In genomic region chr7:150375662-150376521, GRCh38 we compare ENCODE assay signal across 9 cellular contexts. TPM values are rescaled to one million over a fixed set of nuclear protein-coding genes. Genes with fewer than 3 reads are reported as not detected.
DNase-seq lines count a peak whose midpoint lies in the region; ATAC-seq and TF ChIP-seq lines count a peak whose summit lies in the region.
"Had no signal": no experiment of that assay in that cellular context is flagged by ENCODE, and none has a peak within 500 bp of the region (broad histone marks: within the 10 kb centered on the region; RNA-seq: fewer than 3 reads in every experiment).

No MANE protein-coding gene starts in this region.

- no peak overlapping the region for H2AFZ ChIP-seq in H9 (ENCODE audit: low read length)

- H3K9ac ChIP-seq in H9 (ENCODE audit: extremely low read depth, insufficient read length, low read length): no peak overlapping the region

- no peaks in the 10 kb centered on the region for H3K79me1 ChIP-seq in H9 (ENCODE audit: insufficient read depth, low read depth, low read length, poor library complexity, severe bottlenecking)

- no peak overlapping the region for H3K27ac ChIP-seq in H9 (ENCODE audit: insufficient read length, low read depth, low read length)
- peak overlapping the region; percentile 48 for H3K27ac ChIP-seq in naive thymus-derived CD4-positive, alpha-beta T cell (ENCODE audit: low read depth, low read length)

- H3K4ac ChIP-seq in H9 (ENCODE audit: low read depth, low read length): no peak overlapping the region

- no peak overlapping the region for H4K91ac ChIP-seq in H9 (ENCODE audit: insufficient read length, low read depth, low read length)

- H2BK12ac ChIP-seq in H9 (ENCODE audit: insufficient read length, low read depth, low read length): no peak overlapping the region

- H4K8ac ChIP-seq in H9 (replicated peaks; ENCODE audit: insufficient read length, low read depth, low read length): no peak overlapping the region

- H2BK5ac ChIP-seq in H9 (ENCODE audit: insufficient read length, low read length): no peak overlapping the region

- H2BK20ac ChIP-seq in H9 (ENCODE audit: low read depth, low read length, poor library complexity, severe bottlenecking): no peak overlapping the region

- peaks cover 56% of the 10 kb centered on the region for H3K36me3 Mint-ChIP-seq in Caco-2 (ENCODE audit: insufficient read depth, unreplicated experiment)
- H3K36me3 Mint-ChIP-seq in H9 (ENCODE audit: insufficient read depth in 1 of 3, low read depth in 3 of 3): peaks cover 26 to 37% (median 32%) of the 10 kb centered on the region in 3 experiments; a peak in 6 of 7 replicates
- H3K36me3 Mint-ChIP-seq in activated CD4-positive, alpha-beta memory T cell treated with anti-CD3 and anti-CD28 coated beads, Interleukin-2, amount 10 ng/mL, durations not matched to agents 7 days and 5 days (ENCODE audit: low read depth): peaks cover 11% of the 10 kb centered on the region
- peaks cover 0 to 21% (median 5%) of the 10 kb centered on the region in 5 donors for H3K36me3 Mint-ChIP-seq in naive thymus-derived CD4-positive, alpha-beta T cell

- no peak overlapping the region for H3K23ac ChIP-seq in H9 (ENCODE audit: insufficient read length, low read depth, low read length)

- peak overlapping the region; percentile 10 for H3K4me3 Mint-ChIP-seq in Caco-2 (ENCODE audit: unreplicated experiment)
- H3K4me3 Mint-ChIP-seq in H9: peak overlapping the region in 1 of 2 experiments; percentile 33; a peak in 2 of 5 replicates
- no peak overlapping the region for H3K4me3 Mint-ChIP-seq in activated CD4-positive, alpha-beta memory T cell treated with anti-CD3 and anti-CD28 coated beads, Interleukin-2, amount 10 ng/mL, durations not matched to agents 7 days and 5 days
- peak overlapping the region in 9 of 10 donors; percentile 19 to 71 (median 51) for H3K4me3 Mint-ChIP-seq in naive thymus-derived CD4-positive, alpha-beta T cell

- peaks cover 34% of the 10 kb centered on the region for H3K4me1 ChIP-seq in Caco-2
- peaks cover 12% of the 10 kb centered on the region; the same call in 1 of the 2 replicates for H3K4me1 ChIP-seq in H9 (ENCODE audit: insufficient read depth, low read length)
- H3K4me1 ChIP-seq in naive thymus-derived CD4-positive, alpha-beta T cell (ENCODE audit: control insufficient read depth in 2 of 2, insufficient read depth in 2 of 2, low read length in 2 of 2): peaks cover 4 to 30% of the 10 kb centered on the region in 2 donors

- no peak overlapping the region for H2AK5ac ChIP-seq in H9 (ENCODE audit: insufficient read length, low read length)

- no peak overlapping the region for H4K5ac ChIP-seq in H9 (ENCODE audit: insufficient read length, low read depth, low read length)

- H3K27me3 ChIP-seq in Caco-2 (replicated peaks; ENCODE audit: control insufficient read depth, insufficient read depth, low read length) (no peaks in the 10 kb centered on the region), H9 (ENCODE audit: insufficient read depth, low read length) (no peaks in the 10 kb centered on the region)
- no peaks in the 10 kb centered on the region for H3K27me3 ChIP-seq in naive thymus-derived CD4-positive, alpha-beta T cell (ENCODE audit: control insufficient read depth in 2 of 2, insufficient read depth in 2 of 2, low read length in 2 of 2)

- POLR2A ChIA-PET in Caco-2 (lab: Charles Lee): no interaction called here
- POLR2A ChIA-PET in activated CD4-positive, alpha-beta memory T cell treated with anti-CD3 and anti-CD28 coated beads, Interleukin-2, amount 10 ng/mL, durations not matched to agents 7 days and 5 days (lab: Charles Lee): interaction anchor here (3.1 kb wide), 1 partner anchor 8 kb away, joined by 47 read pairs; the partner anchor contains the start of gene REPIN1
- POLR2A ChIA-PET in naive thymus-derived CD4-positive, alpha-beta T cell (lab: Charles Lee): interaction anchor here (1.0 to 2.4 kb wide), 6 partner anchors 9 to 30 kb away, joined by 4 to 12 read pairs (median 8); a partner anchor contains a TSS

- H3T11ph ChIP-seq in H9 (ENCODE audit: low read length): no peak overlapping the region

- no peak overlapping the region for H3K14ac ChIP-seq in H9 (ENCODE audit: insufficient read depth, low read length)

- H3K56ac ChIP-seq in H9 (ENCODE audit: insufficient read length, low read depth, low read length): no peak overlapping the region

- H3K23me2 ChIP-seq in H9 (ENCODE audit: insufficient read length, low read depth, low read length, poor library complexity, severe bottlenecking): peaks cover 11% of the 10 kb centered on the region

- H2BK15ac ChIP-seq in H9 (ENCODE audit: low read depth, low read length): no peak overlapping the region

- intact Hi-C loops in Caco-2 (cut with micrococcal nuclease; ENCODE audit: unreplicated experiment): no loop called here
- intact Hi-C loops in naive thymus-derived CD4-positive, alpha-beta T cell (cut with micrococcal nuclease): loop anchor here in 1 of 2 donors (5.0 kb wide), 2 partner anchors 706 to 966 kb away; partner anchors contain the start of genes FASTK, NUB1 and TMUB1

- no CpG with 5 or more reads among the region's 10 CpGs for WGBS in H9 (ENCODE audit: extremely low coverage, insufficient read length, low lambda C conversion rate)

- peak; percentile 12 for ATAC-seq in naive thymus-derived CD4-positive, alpha-beta T cell
- no peak for ATAC-seq in esophagus mucosa

- no peaks in the 10 kb centered on the region for H3K9me3 Mint-ChIP-seq in Caco-2 (ENCODE audit: unreplicated experiment)
- no peaks in the 10 kb centered on the region for H3K9me3 Mint-ChIP-seq in H9
- H3K9me3 Mint-ChIP-seq in activated CD4-positive, alpha-beta memory T cell treated with anti-CD3 and anti-CD28 coated beads, Interleukin-2, amount 10 ng/mL, durations not matched to agents 7 days and 5 days: no peaks in the 10 kb centered on the region
- H3K9me3 Mint-ChIP-seq in naive thymus-derived CD4-positive, alpha-beta T cell: no peaks in the 10 kb centered on the region

- H3K27me3 Mint-ChIP-seq in Caco-2 (ENCODE audit: insufficient read depth, unreplicated experiment): no peaks in the 10 kb centered on the region
- H3K27me3 Mint-ChIP-seq in H9 (ENCODE audit: low read depth): no peaks in the 10 kb centered on the region
- no peaks in the 10 kb centered on the region for H3K27me3 Mint-ChIP-seq in activated CD4-positive, alpha-beta memory T cell treated with anti-CD3 and anti-CD28 coated beads, Interleukin-2, amount 10 ng/mL, durations not matched to agents 7 days and 5 days
- no peaks in the 10 kb centered on the region for H3K27me3 Mint-ChIP-seq in naive thymus-derived CD4-positive, alpha-beta T cell

- H3K4me1 Mint-ChIP-seq in Caco-2 (ENCODE audit: low read depth, unreplicated experiment) (peaks cover 39% of the 10 kb centered on the region), H9 (peaks cover 55 to 64% of the 10 kb centered on the region in 2 experiments)
- H3K4me1 Mint-ChIP-seq in activated CD4-positive, alpha-beta memory T cell treated with anti-CD3 and anti-CD28 coated beads, Interleukin-2, amount 10 ng/mL, durations not matched to agents 7 days and 5 days: peaks cover 49% of the 10 kb centered on the region
- peaks cover 30 to 71% (median 60%) of the 10 kb centered on the region in 7 donors for H3K4me1 Mint-ChIP-seq in naive thymus-derived CD4-positive, alpha-beta T cell

- H3K4me3 ChIP-seq in Caco-2 (ENCODE audit: low read depth, low read length): no peak overlapping the region
- H3K4me3 ChIP-seq in naive thymus-derived CD4-positive, alpha-beta T cell (ENCODE audit: low read length): no peak overlapping the region

- CTCF ChIA-PET in Caco-2 (lab: Charles Lee): no interaction called here
- CTCF ChIA-PET in activated CD4-positive, alpha-beta memory T cell treated with anti-CD3 and anti-CD28 coated beads, Interleukin-2, amount 10 ng/mL, durations not matched to agents 7 days and 5 days (lab: Charles Lee): interaction anchor here (0.9 to 1.5 kb wide), 3 partner anchors 10 to 21 kb away, joined by 3 to 4 read pairs (median 3); no protein-coding TSS in a partner anchor
- CTCF ChIA-PET in naive thymus-derived CD4-positive, alpha-beta T cell (lab: Charles Lee): interaction anchor here (0.8 kb wide), 1 partner anchor 23 kb away, joined by 5 read pairs; no protein-coding TSS in a partner anchor

- H3K4me2 ChIP-seq in H9 (ENCODE audit: insufficient read depth, insufficient read length, low read length): no peak overlapping the region

- no TSS peak for BruUV-seq in Caco-2 (replicated peaks; lab: Mats Ljungman, UMichigan)

- DNase-seq in Caco-2: peak in 1 of 2 experiments; percentile 26
- DNase-seq in H9: no peak
- DNase-seq in activated CD4-positive, alpha-beta memory T cell treated with anti-CD3 and anti-CD28 coated beads, Interleukin-2, amount 10 ng/mL, durations not matched to agents 7 days and 5 days: no peak
- peak in 6 of 9 donors; percentile 34 to 69 (median 52) for DNase-seq in naive thymus-derived CD4-positive, alpha-beta T cell
- no peak for DNase-seq in AG08396 (ENCODE audit: low spot score)
- DNase-seq in NCI-H1436 treated with DMSO at 0.1 percent for 48 hours (lab: John Stamatoyannopoulos, UW): no peak
- no peak for DNase-seq in NOMO-1 treated with dmso at 0.1 percent for 144 hours (lab: John Stamatoyannopoulos, UW; ENCODE audit: unreplicated experiment)

- no peak for TF ChIP-seq CTCF in Caco-2 (IDR thresholded peaks at IDR 0.05; ENCODE audit: insufficient read depth in 1 of 2, low read depth in 1 of 2, low read length in 1 of 2, severe bottlenecking in 1 of 2, unreplicated experiment in 1 of 2)
- no peak for TF ChIP-seq CTCF in H9 (conservative IDR thresholded peaks at IDR 0.05)

- H3K27ac Mint-ChIP-seq in Caco-2 (ENCODE audit: unreplicated experiment) (peak overlapping the region; percentile 37), H9 (peak overlapping the region in 2 of 3 experiments; percentile 58 to 70; a peak in 3 of 7 replicates)
- H3K27ac Mint-ChIP-seq in activated CD4-positive, alpha-beta memory T cell treated with anti-CD3 and anti-CD28 coated beads, Interleukin-2, amount 10 ng/mL, durations not matched to agents 7 days and 5 days: peak overlapping the region; percentile 56
- H3K27ac Mint-ChIP-seq in naive thymus-derived CD4-positive, alpha-beta T cell: peak overlapping the region; percentile 12 to 94 (median 90)

- H3K79me2 ChIP-seq in H9 (ENCODE audit: insufficient read depth, low read length): no peaks in the 10 kb centered on the region; the same call in 1 of the 2 replicates

- H2BK120ac ChIP-seq in H9 (ENCODE audit: low read depth, low read length, poor library complexity, severe bottlenecking): no peak overlapping the region

- no peaks in the 10 kb centered on the region for H4K20me1 ChIP-seq in H9 (ENCODE audit: control insufficient read depth, insufficient read depth, insufficient read length)

- peaks cover 4% of the 10 kb centered on the region; the same call in 1 of the 2 replicates for H3K36me3 ChIP-seq in Caco-2 (ENCODE audit: control insufficient read depth, insufficient read depth, low read length)
- H3K36me3 ChIP-seq in naive thymus-derived CD4-positive, alpha-beta T cell (ENCODE audit: control insufficient read depth in 2 of 3, insufficient read depth in 3 of 3, low read length in 3 of 3): peaks cover 0 to 29% (median 2%) of the 10 kb centered on the region in 3 experiments

- H3K18ac ChIP-seq in H9 (ENCODE audit: insufficient read length, low read depth, low read length): no peak overlapping the region

- H3K9me3 ChIP-seq in Caco-2 (no peaks in the 10 kb centered on the region), H9 (ENCODE audit: control insufficient read depth, low read depth, low read length) (no peaks in the 10 kb centered on the region)
- H3K9me3 ChIP-seq in naive thymus-derived CD4-positive, alpha-beta T cell (ENCODE audit: control insufficient read depth in 2 of 3, low read length in 3 of 3): no peaks in the 10 kb centered on the region

RNA-seq across cellular contexts. Expression of gene ZNF775, which starts 3.2 kb away (rescaled TPM):
- total RNA-seq in Caco-2 (2022) (4.0 and 4.4 TPM in 2 replicates), H9 (2021) (9.7 and 10.5 TPM in 2 replicates), esophagus mucosa (1.3 TPM)
- total RNA-seq in activated CD4-positive, alpha-beta memory T cell treated with anti-CD3 and anti-CD28 coated beads, Interleukin-2, amount 10 ng/mL, durations not matched to agents 7 days and 5 days: 1 to 10 TPM; 6.4 to 7.1 TPM
- 1 to 10 TPM; 1.1 to 5.7 (median 4.3) TPM for total RNA-seq in naive thymus-derived CD4-positive, alpha-beta T cell
- polyA plus RNA-seq in naive thymus-derived CD4-positive, alpha-beta T cell: 1 to 10 TPM; 3.3 to 7.4 TPM

RNA-seq across cellular contexts. Expression of gene REPIN1, which starts 7.3 kb away (rescaled TPM):
- total RNA-seq in Caco-2 (2022) (141 and 148 TPM in 2 replicates), H9 (2021) (105 and 106 TPM in 2 replicates), esophagus mucosa (44.9 TPM)
- 10 to 100 TPM; 42.9 to 45.9 TPM for total RNA-seq in activated CD4-positive, alpha-beta memory T cell treated with anti-CD3 and anti-CD28 coated beads, Interleukin-2, amount 10 ng/mL, durations not matched to agents 7 days and 5 days
- 100 to 1,000 TPM in 1 of 5 experiments, 10 to 100 TPM in 4; 68.5 to 103 (median 79.7) TPM for total RNA-seq in naive thymus-derived CD4-positive, alpha-beta T cell
- 10 to 100 TPM; 46.7 to 77.0 TPM for polyA plus RNA-seq in naive thymus-derived CD4-positive, alpha-beta T cell

RNA-seq across cellular contexts. Expression of gene RARRES2, which starts 34.5 kb away (rescaled TPM):
- total RNA-seq in Caco-2 (2022) (not detected in 2 replicates), H9 (2021) (59.9 and 60.9 TPM in 2 replicates), esophagus mucosa (7.5 TPM)
- not detected for total RNA-seq in activated CD4-positive, alpha-beta memory T cell treated with anti-CD3 and anti-CD28 coated beads, Interleukin-2, amount 10 ng/mL, durations not matched to agents 7 days and 5 days
- under 1 TPM in 1 of 5 experiments, not detected in 4; 0.38 TPM for total RNA-seq in naive thymus-derived CD4-positive, alpha-beta T cell
- polyA plus RNA-seq in naive thymus-derived CD4-positive, alpha-beta T cell: not detected

RNA-seq across cellular contexts. Expression of gene ACTR3C, which starts 52.5 kb away (rescaled TPM):
- total RNA-seq in Caco-2 (2022): 8.0 and 9.2 TPM in 2 replicates
- total RNA-seq in H9 (2021): 1.2 and 2.2 TPM in 2 replicates
- 1 to 10 TPM; 4.9 to 7.0 TPM for total RNA-seq in activated CD4-positive, alpha-beta memory T cell treated with anti-CD3 and anti-CD28 coated beads, Interleukin-2, amount 10 ng/mL, durations not matched to agents 7 days and 5 days
- 10 to 100 TPM in 3 of 5 experiments, 1 to 10 TPM in 2; 7.0 to 13.2 (median 10.6) TPM for total RNA-seq in naive thymus-derived CD4-positive, alpha-beta T cell
- polyA plus RNA-seq in naive thymus-derived CD4-positive, alpha-beta T cell: 1 to 10 TPM; 4.8 to 6.2 TPM
- total RNA-seq in esophagus mucosa: 6.1 TPM
- total RNA-seq: M059J had no signal

RNA-seq across cellular contexts. Expression of gene LRRC61, which starts 52.7 kb away (rescaled TPM):
- total RNA-seq in Caco-2 (2022) (32.4 and 35.8 TPM in 2 replicates), H9 (2021) (24.4 and 27.4 TPM in 2 replicates), esophagus mucosa (9.6 TPM)
- 10 to 100 TPM; 23.1 to 26.8 TPM for total RNA-seq in activated CD4-positive, alpha-beta memory T cell treated with anti-CD3 and anti-CD28 coated beads, Interleukin-2, amount 10 ng/mL, durations not matched to agents 7 days and 5 days
- 10 to 100 TPM in 3 of 5 experiments, 1 to 10 TPM in 2; 8.3 to 30.0 (median 11.5) TPM for total RNA-seq in naive thymus-derived CD4-positive, alpha-beta T cell
- 10 to 100 TPM; 18.2 to 21.6 TPM for polyA plus RNA-seq in naive thymus-derived CD4-positive, alpha-beta T cell
- total RNA-seq: M059J had no signal

Comparison
In these comparisons a context has a peak if more than half of its experiments do, and no peak if none do; other contexts are left out.
1. DNase-seq: peak in naive thymus-derived CD4-positive, alpha-beta T cell (6 of 9); none in H9 (single experiment), activated CD4-positive, alpha-beta memory T cell treated with anti-CD3 and anti-CD28 coated beads, Interleukin-2, amount 10 ng/mL, durations not matched to agents 7 days and 5 days (single experiment), AG08396 (single experiment), NCI-H1436 treated with DMSO at 0.1 percent for 48 hours (single experiment) and NOMO-1 treated with dmso at 0.1 percent for 144 hours (single experiment).
2. H3K27ac Mint-ChIP-seq: peak in every context shown above with its lines; median percentile 90 in naive thymus-derived CD4-positive, alpha-beta T cell; 64 in H9; 56 in activated CD4-positive, alpha-beta memory T cell treated with anti-CD3 and anti-CD28 coated beads, Interleukin-2, amount 10 ng/mL, durations not matched to agents 7 days and 5 days; 37 in Caco-2.